9 cellular contexts compared by ENCODE assay signal in genomic region chr5:174323878-174324281, GRCh38.
A peak's percentile ranks its signal among the peaks of the same experiment; 100 is the strongest.
DNase-seq lines count a peak whose midpoint lies in the region; ATAC-seq and TF ChIP-seq lines count a peak whose summit lies in the region.
"Had no signal": no experiment of that assay in that cellular context is flagged by ENCODE, and none has a peak within 500 bp of the region (broad histone marks: within the 10 kb centered on the region; RNA-seq: fewer than 3 reads in every experiment).

No MANE protein-coding gene starts in this region.

- H3K36me3 Mint-ChIP-seq in activated T-cell treated with anti-CD3 and anti-CD28 coated beads, Interleukin-2, amount 50 U/mL, for 72 hours (ENCODE audit: insufficient read depth in 2 of 2), result no peaks in the 10 kb centered on the region
- H3K36me3 Mint-ChIP-seq in endothelial cell (ENCODE audit: low read depth, unreplicated experiment), result no peaks in the 10 kb centered on the region
- H3K36me3 Mint-ChIP-seq in stimulated activated naive B cell treated with anti-CD40 and anti-IgM and Interleukin-4, amounts not matched to agents 10 μg/mL and 1 μg/mL and 100 μg/mL, for 72 hours, result no peaks in the 10 kb centered on the region

- ATAC-seq in activated T-cell treated with anti-CD3 and anti-CD28 coated beads, Interleukin-2, amount 50 U/mL, for 72 hours (replicated peaks in 1 of 2), result peak; percentile 52 to 60
- peak; percentile 70 for ATAC-seq in HG02588 (IDR thresholded peaks at IDR 0.05; ENCODE audit: unreplicated experiment)
- peak; percentile 39 to 61 for ATAC-seq in stimulated activated naive B cell treated with anti-CD40 and anti-IgM and Interleukin-4, amounts not matched to agents 10 μg/mL and 1 μg/mL and 100 μg/mL, for 72 hours (replicated peaks)
- no peak for ATAC-seq in HG03095 (IDR thresholded peaks at IDR 0.05; ENCODE audit: unreplicated experiment)
- ATAC-seq in HG03045 (IDR thresholded peaks at IDR 0.05; ENCODE audit: unreplicated experiment), result no peak

- no peak overlapping the region for H3K4me3 Mint-ChIP-seq in activated T-cell treated with anti-CD3 and anti-CD28 coated beads, Interleukin-2, amount 50 U/mL, for 72 hours
- H3K4me3 Mint-ChIP-seq in endothelial cell (ENCODE audit: unreplicated experiment), result no peak overlapping the region
- H3K4me3 Mint-ChIP-seq in stimulated activated naive B cell treated with anti-CD40 and anti-IgM and Interleukin-4, amounts not matched to agents 10 μg/mL and 1 μg/mL and 100 μg/mL, for 72 hours, result no peak overlapping the region

- no peak for TF ChIP-seq CTCF in endothelial cell (IDR thresholded peaks at IDR 0.05; ENCODE audit: unreplicated experiment)

- no peak overlapping the region for H3K27ac Mint-ChIP-seq in activated T-cell treated with anti-CD3 and anti-CD28 coated beads, Interleukin-2, amount 50 U/mL, for 72 hours
- H3K27ac Mint-ChIP-seq in endothelial cell (ENCODE audit: unreplicated experiment), result no peak overlapping the region
- H3K27ac Mint-ChIP-seq in stimulated activated naive B cell treated with anti-CD40 and anti-IgM and Interleukin-4, amounts not matched to agents 10 μg/mL and 1 μg/mL and 100 μg/mL, for 72 hours, result no peak overlapping the region

- DNase-seq in activated T-cell treated with anti-CD3 and anti-CD28 coated beads, Interleukin-2, amount 50 U/mL, for 72 hours, result peak in 1 of 2 donors; percentile 5
- no peak for DNase-seq in activated T-cell treated with anti-CD3 and anti-CD28 coated beads, Interleukin-2, amount 50 U/mL, for 48 hours
- DNase-seq in NCI-H526 (lab: John Stamatoyannopoulos, UW) (peak; percentile 28 to 59), endothelial cell (ENCODE audit: low spot score) (peak; percentile 50)
- DNase-seq in stimulated activated naive B cell treated with anti-CD40 and anti-IgM and Interleukin-4, amounts not matched to agents 10 μg/mL and 1 μg/mL and 100 μg/mL, for 72 hours, result no peak
- DNase-seq: DND-41 had no signal

- H3K27me3 Mint-ChIP-seq in activated T-cell treated with anti-CD3 and anti-CD28 coated beads, Interleukin-2, amount 50 U/mL, for 72 hours (ENCODE audit: low read depth), result peaks cover 29% of the 10 kb centered on the region
- H3K27me3 Mint-ChIP-seq in endothelial cell (ENCODE audit: unreplicated experiment), result peaks cover 1% of the 10 kb centered on the region
- peaks cover 24 to 28% of the 10 kb centered on the region in 2 donors for H3K27me3 Mint-ChIP-seq in stimulated activated naive B cell treated with anti-CD40 and anti-IgM and Interleukin-4, amounts not matched to agents 10 μg/mL and 1 μg/mL and 100 μg/mL, for 72 hours

- peaks cover 5% of the 10 kb centered on the region for H3K4me1 Mint-ChIP-seq in activated T-cell treated with anti-CD3 and anti-CD28 coated beads, Interleukin-2, amount 50 U/mL, for 72 hours (ENCODE audit: low read depth)
- peaks cover 4% of the 10 kb centered on the region for H3K4me1 Mint-ChIP-seq in endothelial cell (ENCODE audit: unreplicated experiment)
- H3K4me1 Mint-ChIP-seq in stimulated activated naive B cell treated with anti-CD40 and anti-IgM and Interleukin-4, amounts not matched to agents 10 μg/mL and 1 μg/mL and 100 μg/mL, for 72 hours, result no peaks in the 10 kb centered on the region

- no peaks in the 10 kb centered on the region for H3K9me3 Mint-ChIP-seq in activated T-cell treated with anti-CD3 and anti-CD28 coated beads, Interleukin-2, amount 50 U/mL, for 72 hours
- no peaks in the 10 kb centered on the region for H3K9me3 Mint-ChIP-seq in endothelial cell (ENCODE audit: unreplicated experiment)
- peaks cover 0 to 2% of the 10 kb centered on the region in 2 donors for H3K9me3 Mint-ChIP-seq in stimulated activated naive B cell treated with anti-CD40 and anti-IgM and Interleukin-4, amounts not matched to agents 10 μg/mL and 1 μg/mL and 100 μg/mL, for 72 hours

Comparison
In these comparisons a context has a peak if more than half of its experiments do, and no peak if none do; other contexts are left out.
1. ATAC-seq: peak in activated T-cell treated with anti-CD3 and anti-CD28 coated beads, Interleukin-2, amount 50 U/mL, for 72 hours (2 of 2), HG02588 (single experiment) and stimulated activated naive B cell treated with anti-CD40 and anti-IgM and Interleukin-4, amounts not matched to agents 10 μg/mL and 1 μg/mL and 100 μg/mL, for 72 hours (2 of 2); none in HG03095 (single experiment) and HG03045 (single experiment).
2. DNase-seq: peak in NCI-H526 (2 of 2) and endothelial cell (single experiment); none in activated T-cell treated with anti-CD3 and anti-CD28 coated beads, Interleukin-2, amount 50 U/mL, for 48 hours (0 of 2) and stimulated activated naive B cell treated with anti-CD40 and anti-IgM and Interleukin-4, amounts not matched to agents 10 μg/mL and 1 μg/mL and 100 μg/mL, for 72 hours (single experiment).